In genomic region chr17:78728495-78728894, GRCh38 we compare ENCODE assay signal across 23 cellular contexts. TPM values are rescaled to one million over a fixed set of nuclear protein-coding genes. Genes with fewer than 3 reads are reported as not detected.
DNase-seq lines count a peak whose midpoint lies in the region; ATAC-seq and TF ChIP-seq lines count a peak whose summit lies in the region.
"Had no signal": no experiment of that assay in that cellular context is flagged by ENCODE, and none has a peak within 500 bp of the region (broad histone marks: within the 10 kb centered on the region; RNA-seq: fewer than 3 reads in every experiment).

No MANE protein-coding gene starts in this region.

- H3K9me3 Mint-ChIP-seq in activated naive CD4-positive, alpha-beta T cell treated with anti-CD3 and anti-CD28 coated beads, Interleukin-2, amount 50 U/mL, for 24 hours, result no peaks in the 10 kb centered on the region
- no peaks in the 10 kb centered on the region for H3K9me3 Mint-ChIP-seq in activated naive CD8-positive, alpha-beta T cell treated with anti-CD3 and anti-CD28 coated beads for 36 hours
- no peaks in the 10 kb centered on the region for H3K9me3 Mint-ChIP-seq in stimulated activated naive CD8-positive, alpha-beta T cell treated with anti-CD3 and anti-CD28 coated beads, Interleukin-15, amount 100 ng/mL, for 72 hours
- H3K9me3 Mint-ChIP-seq in mesothelial cell of epicardium, result no peaks in the 10 kb centered on the region
- H3K9me3 Mint-ChIP-seq: brain; CD8-positive, alpha-beta memory T cell; endodermal cell had no signal

- no peaks in the 10 kb centered on the region for H3K36me3 ChIP-seq in KMS-11 (ENCODE audit: insufficient read depth)

- 0 out of 2 replicates have a peak, but pooled peaks cover 7% of the 10 kb centered on the region for H4K20me1 ChIP-seq in KMS-11 (ENCODE audit: insufficient read depth)

- no peak for DNase-seq in activated naive CD4-positive, alpha-beta T cell treated with anti-CD3 and anti-CD28 coated beads, Interleukin-2, amount 50 U/mL, for 16 hours
- no peak for DNase-seq in activated naive CD8-positive, alpha-beta T cell treated with anti-CD3 and anti-CD28 coated beads for 36 hours
- no peak for DNase-seq in stimulated activated naive CD8-positive, alpha-beta T cell treated with anti-CD3 and anti-CD28 coated beads, Interleukin-15, amount 100 ng/mL, for 72 hours
- DNase-seq in DMS79 (lab: John Stamatoyannopoulos, UW) (no peak), mesothelial cell of epicardium (ENCODE audit: low spot score in 2 of 2, unreplicated experiment in 2 of 2) (no peak), NCI-H1092 (lab: John Stamatoyannopoulos, UW) (no peak)
- DNase-seq: CD8-positive, alpha-beta memory T cell; endodermal cell; GF-D8; GM23248; hypothalamus; islet precursor cell; KG1; mucosa of descending colon; NCI-H1048; NCI-H1930; NCI-H226 had no signal

- no peaks in the 10 kb centered on the region for H3K27me3 ChIP-seq in KMS-11 (ENCODE audit: insufficient read depth, low read depth)
- H3K27me3 ChIP-seq: gastroesophageal sphincter had no signal

- peak overlapping the region; percentile 67 for H3K27ac Mint-ChIP-seq in activated naive CD4-positive, alpha-beta T cell treated with anti-CD3 and anti-CD28 coated beads, Interleukin-2, amount 50 U/mL, for 24 hours
- peak overlapping the region; percentile 75 for H3K27ac Mint-ChIP-seq in activated naive CD8-positive, alpha-beta T cell treated with anti-CD3 and anti-CD28 coated beads for 36 hours
- H3K27ac Mint-ChIP-seq in stimulated activated naive CD8-positive, alpha-beta T cell treated with anti-CD3 and anti-CD28 coated beads, Interleukin-15, amount 100 ng/mL, for 72 hours, result peak overlapping the region in 1 of 2 donors; percentile 15
- no peak overlapping the region for H3K27ac Mint-ChIP-seq in mesothelial cell of epicardium
- H3K27ac Mint-ChIP-seq: endodermal cell, progenitor cell of endocrine pancreas had no signal

- peaks cover 5% of the 10 kb centered on the region for H3K36me3 Mint-ChIP-seq in activated naive CD4-positive, alpha-beta T cell treated with anti-CD3 and anti-CD28 coated beads, Interleukin-2, amount 50 U/mL, for 24 hours
- peaks cover 30% of the 10 kb centered on the region for H3K36me3 Mint-ChIP-seq in activated naive CD8-positive, alpha-beta T cell treated with anti-CD3 and anti-CD28 coated beads for 36 hours
- no peaks in the 10 kb centered on the region for H3K36me3 Mint-ChIP-seq in mesothelial cell of epicardium
- H3K36me3 Mint-ChIP-seq: brain had no signal

- H3K4me3 Mint-ChIP-seq in activated naive CD4-positive, alpha-beta T cell treated with anti-CD3 and anti-CD28 coated beads, Interleukin-2, amount 50 U/mL, for 24 hours, result peak overlapping the region; percentile 45
- H3K4me3 Mint-ChIP-seq in activated naive CD8-positive, alpha-beta T cell treated with anti-CD3 and anti-CD28 coated beads for 36 hours, result no peak overlapping the region
- peak overlapping the region; percentile 34 to 42 for H3K4me3 Mint-ChIP-seq in stimulated activated naive CD8-positive, alpha-beta T cell treated with anti-CD3 and anti-CD28 coated beads, Interleukin-15, amount 100 ng/mL, for 72 hours
- H3K4me3 Mint-ChIP-seq in mesothelial cell of epicardium, result no peak overlapping the region
- H3K4me3 Mint-ChIP-seq: endodermal cell had no signal

- peak overlapping the region; percentile 93; the same call in 1 of the 2 replicates for H3K4me2 ChIP-seq in KMS-11

- H3K27me3 Mint-ChIP-seq in activated naive CD4-positive, alpha-beta T cell treated with anti-CD3 and anti-CD28 coated beads, Interleukin-2, amount 50 U/mL, for 24 hours, result no peaks in the 10 kb centered on the region
- no peaks in the 10 kb centered on the region for H3K27me3 Mint-ChIP-seq in activated naive CD8-positive, alpha-beta T cell treated with anti-CD3 and anti-CD28 coated beads for 36 hours
- no peaks in the 10 kb centered on the region for H3K27me3 Mint-ChIP-seq in stimulated activated naive CD8-positive, alpha-beta T cell treated with anti-CD3 and anti-CD28 coated beads, Interleukin-15, amount 100 ng/mL, for 72 hours
- no peaks in the 10 kb centered on the region for H3K27me3 Mint-ChIP-seq in mesothelial cell of epicardium (ENCODE audit: low read depth)
- H3K27me3 Mint-ChIP-seq: progenitor cell of endocrine pancreas had no signal

- peaks cover 94% of the 10 kb centered on the region for H3K4me1 Mint-ChIP-seq in activated naive CD4-positive, alpha-beta T cell treated with anti-CD3 and anti-CD28 coated beads, Interleukin-2, amount 50 U/mL, for 24 hours
- H3K4me1 Mint-ChIP-seq in activated naive CD8-positive, alpha-beta T cell treated with anti-CD3 and anti-CD28 coated beads for 36 hours, result peaks cover 85% of the 10 kb centered on the region
- peaks cover 97% of the 10 kb centered on the region for H3K4me1 Mint-ChIP-seq in stimulated activated naive CD8-positive, alpha-beta T cell treated with anti-CD3 and anti-CD28 coated beads, Interleukin-15, amount 100 ng/mL, for 72 hours
- peaks cover 32% of the 10 kb centered on the region for H3K4me1 Mint-ChIP-seq in mesothelial cell of epicardium

- peaks cover 79% of the 10 kb centered on the region for H3K4me1 ChIP-seq in KMS-11 (ENCODE audit: low read depth, poor library complexity, severe bottlenecking)

- no peak for ATAC-seq in stimulated activated naive CD8-positive, alpha-beta T cell treated with anti-CD3 and anti-CD28 coated beads, Interleukin-15, amount 100 ng/mL, for 72 hours
- ATAC-seq: gastroesophageal sphincter, mucosa of descending colon, Right ventricle myocardium inferior had no signal

- H3K27ac ChIP-seq in KMS-11, result peak overlapping the region; percentile 93; the same call in 1 of the 2 replicates
- H3K27ac ChIP-seq: gastroesophageal sphincter, GM23248 had no signal

- no peak overlapping the region for H3K9ac ChIP-seq in KMS-11
- H3K9ac ChIP-seq: GM23248 had no signal

- peaks cover 98% of the 10 kb centered on the region for H3K79me2 ChIP-seq in KMS-11 (ENCODE audit: insufficient read depth, low read depth)

- H2AFZ ChIP-seq in KMS-11 (ENCODE audit: low read depth), result no peak overlapping the region
- H2AFZ ChIP-seq: GM23248 had no signal

- H3K4me3 ChIP-seq in KMS-11 (IDR thresholded peaks at IDR 0.05; ENCODE audit: insufficient read depth, low read depth, low read length), result no peak overlapping the region
- H3K4me3 ChIP-seq: gastroesophageal sphincter, GM23248, mucosa of descending colon had no signal

- no peak for TF ChIP-seq CTCF in KMS-11 (conservative IDR thresholded peaks at IDR 0.05; ENCODE audit: low read depth, low read length)
- no peak for TF ChIP-seq CTCF in mesothelial cell of epicardium (IDR thresholded peaks at IDR 0.05; ENCODE audit: unreplicated experiment)

RNA-seq across cellular contexts. Expression of gene CYTH1, which starts 53.6 kb away (rescaled TPM):
- total RNA-seq in activated naive CD8-positive, alpha-beta T cell treated with anti-CD3 and anti-CD28 coated beads for 36 hours, result 10 to 100 TPM; 88.9 to 89.6 TPM
- total RNA-seq in mesothelial cell of epicardium, result 40.3 to 44.3 TPM (median 42.8 TPM) in 3 replicates

Comparison
In these comparisons a context has a peak if more than half of its experiments do, and no peak if none do; other contexts are left out.
1. H3K4me3 Mint-ChIP-seq: peak in activated naive CD4-positive, alpha-beta T cell treated with anti-CD3 and anti-CD28 coated beads, Interleukin-2, amount 50 U/mL, for 24 hours (single experiment) and stimulated activated naive CD8-positive, alpha-beta T cell treated with anti-CD3 and anti-CD28 coated beads, Interleukin-15, amount 100 ng/mL, for 72 hours (2 of 2); none in activated naive CD8-positive, alpha-beta T cell treated with anti-CD3 and anti-CD28 coated beads for 36 hours (single experiment) and mesothelial cell of epicardium (single experiment).